Comparison of ENCODE assay signal across 22 cellular contexts in genomic region chr12:4701383-4701782, GRCh38. TPM values are rescaled to one million over a fixed set of nuclear protein-coding genes. Genes with fewer than 3 reads are reported as not detected.
A peak's percentile ranks its signal among the peaks of the same experiment; 100 is the strongest.
DNase-seq lines count a peak whose midpoint lies in the region; ATAC-seq and TF ChIP-seq lines count a peak whose summit lies in the region.
"Had no signal": no experiment of that assay in that cellular context is flagged by ENCODE, and none has a peak within 500 bp of the region (broad histone marks: within the 10 kb centered on the region; RNA-seq: fewer than 3 reads in every experiment).

No MANE protein-coding gene starts in this region.

- no peak overlapping the region for H3K9ac ChIP-seq in neural progenitor cell
- H3K9ac ChIP-seq: parathyroid adenoma had no signal

- no peak overlapping the region for H3K27ac ChIP-seq in neural progenitor cell
- H3K27ac ChIP-seq: A549, parathyroid adenoma, SK-N-MC, spleen, upper lobe of left lung had no signal

- peak overlapping the region; percentile 47 for H3K4me2 ChIP-seq in neural progenitor cell
- H3K4me2 ChIP-seq: A549 had no signal

- no peak for TF ChIP-seq CTCF in neural progenitor cell (IDR thresholded peaks at IDR 0.05)

- H3K4me1 ChIP-seq in neural progenitor cell = peaks cover 13% of the 10 kb centered on the region
- H3K4me1 ChIP-seq: A549, parathyroid adenoma, spleen, upper lobe of left lung had no signal

- H3K27ac Mint-ChIP-seq in activated CD4-positive, alpha-beta T cell treated with anti-CD3 and anti-CD28 coated beads, Interleukin-2, amount 10 ng/mL, durations not matched to agents 24 days and 14 days = no peak overlapping the region
- no peak overlapping the region for H3K27ac Mint-ChIP-seq in neural progenitor cell
- H3K27ac Mint-ChIP-seq: activated CD4-positive, alpha-beta memory T cell treated with anti-CD3 and anti-CD28 coated beads for 36 hours; naive thymus-derived CD8-positive, alpha-beta T cell had no signal

- DNase-seq in activated CD4-positive, alpha-beta T cell treated with anti-CD3 and anti-CD28 coated beads, Interleukin-2, amount 10 ng/mL, durations not matched to agents 24 days and 14 days = peak; percentile 29
- DNase-seq in activated CD4-positive, alpha-beta T cell treated with anti-CD3 and anti-CD28 coated beads for 48 hours = no peak
- DNase-seq in left cardiac atrium (peak; percentile 44), neural progenitor cell (ENCODE audit: low spot score) (no peak), hepatic stellate cell (ENCODE audit: low spot score) (no peak), NCI-H187 treated with DMSO at 0.1 percent for 48 hours (lab: John Stamatoyannopoulos, UW) (no peak), NCI-H146 (lab: John Stamatoyannopoulos, UW) (no peak)
- DNase-seq in stimulated activated naive CD8-positive, alpha-beta T cell treated with anti-CD3 and anti-CD28 coated beads, Interleukin-15, Interleukin-2, amounts not matched to agents 100 U/mL and 50 U/mL, for 24 hours = no peak
- DNase-seq: activated CD4-positive, alpha-beta memory T cell treated with anti-CD3 and anti-CD28 coated beads for 36 hours; activated gamma-delta T cell treated with Interleukin-2 at 50 U/mL for 16 hours; activated T-cell treated with anti-CD3 and anti-CD28 coated beads for 4 hours; cerebellar nuclear complex; effector CD4-positive, alpha-beta T cell; naive thymus-derived CD8-positive, alpha-beta T cell; NCI-H2171 treated with DMSO at 0.1 percent for 48 hours; NCI-H526; spleen; upper lobe of left lung had no signal

- no peak overlapping the region for H2AFZ ChIP-seq in neural progenitor cell (replicated peaks)
- H2AFZ ChIP-seq: parathyroid adenoma had no signal

- peaks cover 4% of the 10 kb centered on the region for H3K36me3 Mint-ChIP-seq in activated CD4-positive, alpha-beta T cell treated with anti-CD3 and anti-CD28 coated beads, Interleukin-2, amount 10 ng/mL, durations not matched to agents 24 days and 14 days (ENCODE audit: low read depth)
- peaks cover 2% of the 10 kb centered on the region for H3K36me3 Mint-ChIP-seq in neural progenitor cell
- H3K36me3 Mint-ChIP-seq: activated CD4-positive, alpha-beta memory T cell treated with anti-CD3 and anti-CD28 coated beads for 36 hours had no signal

- ATAC-seq in left cardiac atrium = peak; percentile 72 to 81
- ATAC-seq in stimulated activated naive CD8-positive, alpha-beta T cell treated with anti-CD3 and anti-CD28 coated beads, Interleukin-15, Interleukin-2, amounts not matched to agents 100 U/mL and 50 U/mL, for 24 hours = no peak
- ATAC-seq: A549; naive thymus-derived CD8-positive, alpha-beta T cell had no signal

- no peaks in the 10 kb centered on the region for H3K9me3 ChIP-seq in neural progenitor cell (ENCODE audit: low read depth)
- H3K9me3 ChIP-seq: A549, spleen, upper lobe of left lung had no signal

- H3K4me3 ChIP-seq in neural progenitor cell = no peak overlapping the region
- H3K4me3 ChIP-seq: A549, SK-N-MC, spleen, upper lobe of left lung had no signal

- no peak overlapping the region for H3K4me3 Mint-ChIP-seq in activated CD4-positive, alpha-beta T cell treated with anti-CD3 and anti-CD28 coated beads, Interleukin-2, amount 10 ng/mL, durations not matched to agents 24 days and 14 days
- H3K4me3 Mint-ChIP-seq in neural progenitor cell = no peak overlapping the region
- H3K4me3 Mint-ChIP-seq: activated CD4-positive, alpha-beta memory T cell treated with anti-CD3 and anti-CD28 coated beads for 36 hours; naive thymus-derived CD8-positive, alpha-beta T cell had no signal

- peaks cover 5% of the 10 kb centered on the region for H3K27me3 Mint-ChIP-seq in activated CD4-positive, alpha-beta T cell treated with anti-CD3 and anti-CD28 coated beads, Interleukin-2, amount 10 ng/mL, durations not matched to agents 24 days and 14 days
- H3K27me3 Mint-ChIP-seq in neural progenitor cell (ENCODE audit: insufficient read depth, low read depth) = no peaks in the 10 kb centered on the region

- H3K9me3 Mint-ChIP-seq in activated CD4-positive, alpha-beta T cell treated with anti-CD3 and anti-CD28 coated beads, Interleukin-2, amount 10 ng/mL, durations not matched to agents 24 days and 14 days = no peaks in the 10 kb centered on the region
- no peaks in the 10 kb centered on the region for H3K9me3 Mint-ChIP-seq in neural progenitor cell
- H3K9me3 Mint-ChIP-seq: activated CD4-positive, alpha-beta memory T cell treated with anti-CD3 and anti-CD28 coated beads for 36 hours had no signal

- intact Hi-C loops in activated CD4-positive, alpha-beta T cell treated with anti-CD3 and anti-CD28 coated beads, Interleukin-2, amount 10 ng/mL, durations not matched to agents 24 days and 14 days (cut with micrococcal nuclease) = no loop called here
- intact Hi-C loops in left cardiac atrium (cut with DNase I) = no loop called here

- no peaks in the 10 kb centered on the region for H3K27me3 ChIP-seq in neural progenitor cell
- H3K27me3 ChIP-seq: upper lobe of left lung had no signal

- peaks cover 6% of the 10 kb centered on the region for H3F3A ChIP-seq in neural progenitor cell (ENCODE audit: low read depth)

- H4K20me1 ChIP-seq in neural progenitor cell (ENCODE audit: low read depth) = no peaks in the 10 kb centered on the region

- H3K4me1 Mint-ChIP-seq in activated CD4-positive, alpha-beta T cell treated with anti-CD3 and anti-CD28 coated beads, Interleukin-2, amount 10 ng/mL, durations not matched to agents 24 days and 14 days = no peaks in the 10 kb centered on the region
- H3K4me1 Mint-ChIP-seq in neural progenitor cell = peaks cover 7% of the 10 kb centered on the region
- H3K4me1 Mint-ChIP-seq: naive thymus-derived CD8-positive, alpha-beta T cell had no signal

- H3K36me3 ChIP-seq in neural progenitor cell = no peaks in the 10 kb centered on the region
- H3K36me3 ChIP-seq: upper lobe of left lung had no signal

- no peaks in the 10 kb centered on the region for H3K79me2 ChIP-seq in neural progenitor cell (ENCODE audit: low read depth)
- H3K79me2 ChIP-seq: parathyroid adenoma had no signal

RNA-seq across cellular contexts. Expression of gene GALNT8, which starts 18.8 kb away (rescaled TPM):
- total RNA-seq in activated CD4-positive, alpha-beta T cell treated with anti-CD3 and anti-CD28 coated beads, Interleukin-2, amount 10 ng/mL, durations not matched to agents 24 days and 14 days = 0.82 and 0.99 TPM in 2 replicates
- total RNA-seq in left cardiac atrium (1 to 10 TPM; 3.5 to 4.3 TPM), neural progenitor cell (ENCODE audit: low replicate concordance) (2.6 and 5.0 TPM in 2 replicates)
- total RNA-seq: LHCN-M2 had no signal

RNA-seq across cellular contexts. Expression of gene NDUFA9, which starts 52.5 kb away (rescaled TPM):
- total RNA-seq in activated CD4-positive, alpha-beta T cell treated with anti-CD3 and anti-CD28 coated beads, Interleukin-2, amount 10 ng/mL, durations not matched to agents 24 days and 14 days = 130 and 139 TPM in 2 replicates
- total RNA-seq in left cardiac atrium (100 to 1,000 TPM; 201 to 225 TPM), neural progenitor cell (ENCODE audit: low replicate concordance) (46.4 and 67.7 TPM in 2 replicates)

RNA-seq across cellular contexts. Expression of gene AKAP3, which starts 52.5 kb away (rescaled TPM):
- total RNA-seq in activated CD4-positive, alpha-beta T cell treated with anti-CD3 and anti-CD28 coated beads, Interleukin-2, amount 10 ng/mL, durations not matched to agents 24 days and 14 days = 0.42 and 1.1 TPM in 2 replicates
- 1 to 10 TPM; 5.2 to 5.9 TPM for total RNA-seq in left cardiac atrium
- total RNA-seq in neural progenitor cell (ENCODE audit: low replicate concordance) = 2.4 and 3.0 TPM in 2 replicates

Comparison
In these comparisons a context has a peak if more than half of its experiments do, and no peak if none do; other contexts are left out.
1. DNase-seq: peak in activated CD4-positive, alpha-beta T cell treated with anti-CD3 and anti-CD28 coated beads, Interleukin-2, amount 10 ng/mL, durations not matched to agents 24 days and 14 days (single experiment) and left cardiac atrium (single experiment); none in activated CD4-positive, alpha-beta T cell treated with anti-CD3 and anti-CD28 coated beads for 48 hours (single experiment), neural progenitor cell (single experiment), hepatic stellate cell (single experiment), stimulated activated naive CD8-positive, alpha-beta T cell treated with anti-CD3 and anti-CD28 coated beads, Interleukin-15, Interleukin-2, amounts not matched to agents 100 U/mL and 50 U/mL, for 24 hours (single experiment), NCI-H187 treated with DMSO at 0.1 percent for 48 hours (single experiment) and NCI-H146 (single experiment).